6 cellular contexts compared by ENCODE assay signal in genomic region chr12:55718020-55718419, GRCh38. TPM values are rescaled to one million over a fixed set of nuclear protein-coding genes. Genes with fewer than 3 reads are reported as not detected.
DNase-seq lines count a peak whose midpoint lies in the region; ATAC-seq and TF ChIP-seq lines count a peak whose summit lies in the region.

No MANE protein-coding gene starts in this region.

- no peak for TF ChIP-seq CTCF in coronary artery (IDR thresholded peaks at IDR 0.05)

- DNase-seq in LHCN-M2 (ENCODE audit: low read depth) = peak; percentile 85
- no peak for DNase-seq in coronary artery (ENCODE audit: low spot score)
- DNase-seq in renal cortical epithelial cell (ENCODE audit: low read depth) = peak; percentile 54
- DNase-seq in activated naive CD4-positive, alpha-beta T cell treated with anti-CD3 and anti-CD28 coated beads, Interleukin-2, amount 50 U/mL, for 16 hours = no peak

- H3K4me3 ChIP-seq in coronary artery = peak overlapping the region; percentile 28

- peak overlapping the region; percentile 73 to 96 for H3K27ac ChIP-seq in coronary artery

- ATAC-seq in GM18907 (IDR thresholded peaks at IDR 0.05; ENCODE audit: unreplicated experiment) = no peak
- ATAC-seq in HG03460 (IDR thresholded peaks at IDR 0.05; ENCODE audit: unreplicated experiment) = no peak

RNA-seq across cellular contexts. Expression of gene RDH5, which starts 2.2 kb away (rescaled TPM):
- total RNA-seq in LHCN-M2 (2014; rRNA removed) = 147 and 216 TPM in 2 replicates
- polyA plus RNA-seq in LHCN-M2 (2012) = 29.0 TPM
- total RNA-seq in renal cortical epithelial cell = 1.6 and 2.7 TPM in 2 replicates

RNA-seq across cellular contexts. Expression of gene BLOC1S1, which starts 2.2 kb away (rescaled TPM):
- total RNA-seq in LHCN-M2 (2014; rRNA removed) = 118 and 135 TPM in 2 replicates
- 374 TPM for polyA plus RNA-seq in LHCN-M2 (2012)
- total RNA-seq in renal cortical epithelial cell = 45.7 and 54.7 TPM in 2 replicates

RNA-seq across cellular contexts. Expression of gene ITGA7, which starts 10.3 kb away (rescaled TPM):
- total RNA-seq in LHCN-M2 (2014; rRNA removed) = 135 and 217 TPM in 2 replicates
- 67.9 TPM for polyA plus RNA-seq in LHCN-M2 (2012)
- under 0.01 and 1.0 TPM in 2 replicates for total RNA-seq in renal cortical epithelial cell

RNA-seq across cellular contexts. Expression of gene CD63, which starts 10.8 kb away (rescaled TPM):
- total RNA-seq in LHCN-M2 (2014; rRNA removed) = 2,065 and 2,281 TPM in 2 replicates
- polyA plus RNA-seq in LHCN-M2 (2012) = 3,617 TPM
- total RNA-seq in renal cortical epithelial cell = 688 and 1,583 TPM in 2 replicates

RNA-seq across cellular contexts. Expression of gene GDF11, which starts 24.9 kb away (rescaled TPM):
- total RNA-seq in LHCN-M2 (2014; rRNA removed) (10.0 and 17.3 TPM in 2 replicates), renal cortical epithelial cell (1.9 and 7.7 TPM in 2 replicates)
- 21.0 TPM for polyA plus RNA-seq in LHCN-M2 (2012)

Comparison
In these comparisons a context has a peak if more than half of its experiments do, and no peak if none do; other contexts are left out.
1. DNase-seq: peak in LHCN-M2 (single experiment) and renal cortical epithelial cell (single experiment); none in coronary artery (single experiment) and activated naive CD4-positive, alpha-beta T cell treated with anti-CD3 and anti-CD28 coated beads, Interleukin-2, amount 50 U/mL, for 16 hours (single experiment).
2. RNA of gene RDH5, which starts 2.2 kb away (total RNA-seq): 147 to 216 TPM in LHCN-M2; 1.6 to 2.7 TPM in renal cortical epithelial cell; every median in the first group is over 10 times any median in the second.
3. RNA of gene ITGA7, which starts 10.3 kb away (total RNA-seq): 135 to 217 TPM in LHCN-M2; under 0.01 to 1.0 TPM in renal cortical epithelial cell; every median in the first group is over 10 times any median in the second.